In the genomic region with DNA sequence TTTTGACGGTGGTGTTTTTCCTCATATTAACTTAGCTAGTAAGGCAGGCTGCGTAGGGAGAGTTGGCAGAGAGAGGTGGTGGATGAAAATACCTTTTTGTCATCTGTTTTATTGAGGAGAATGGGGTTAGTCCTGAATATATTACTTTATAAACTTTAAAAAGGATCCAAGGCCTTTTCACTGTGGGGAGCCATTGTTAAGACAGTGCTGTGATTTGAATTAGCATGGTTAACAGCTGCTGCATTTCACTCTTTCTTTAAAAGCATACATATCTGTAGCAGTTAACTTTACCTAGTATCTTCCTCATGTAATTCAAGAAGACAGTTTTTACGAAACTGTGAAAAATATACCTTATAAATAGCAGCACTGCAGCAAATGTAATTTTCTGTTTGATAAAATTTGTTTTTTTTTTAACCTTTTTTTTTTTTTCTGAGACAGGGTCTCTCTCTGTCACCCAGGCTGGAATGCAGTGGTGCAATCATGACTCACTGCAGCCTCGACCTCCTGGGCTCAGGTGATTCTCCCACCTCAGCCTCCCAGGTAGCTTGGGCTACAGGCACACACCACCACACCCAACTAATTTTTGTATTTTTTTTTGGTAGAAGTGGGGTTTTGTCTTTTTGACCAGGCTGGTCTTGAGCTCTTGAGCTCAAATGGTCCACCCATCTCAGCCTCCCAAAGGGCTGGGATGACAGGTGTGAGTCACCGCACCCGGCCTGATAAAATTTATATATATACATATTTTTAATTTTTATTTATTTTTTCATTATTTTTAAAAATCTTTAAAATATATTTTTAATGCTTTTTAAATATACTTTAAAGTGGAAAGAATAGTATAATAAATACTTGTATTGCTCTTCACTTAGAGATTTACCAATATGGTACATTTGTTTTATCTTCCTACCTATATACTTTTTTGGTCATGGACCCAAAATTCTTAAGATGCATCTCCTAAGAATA, we compare ENCODE assay signal across 25 cellular contexts. TPM values are rescaled to one million over a fixed set of nuclear protein-coding genes. Genes with fewer than 3 reads are reported as not detected.
A peak's percentile ranks its signal among the peaks of the same experiment; 100 is the strongest.
DNase-seq lines count a peak whose midpoint lies in the region; ATAC-seq, FAIRE-seq and TF ChIP-seq lines count a peak whose summit lies in the region.
"Had no signal": no experiment of that assay in that cellular context is flagged by ENCODE, and none has a peak within 500 bp of the region (broad histone marks: within the 10 kb centered on the region; RNA-seq: fewer than 3 reads in every experiment).

No MANE protein-coding gene starts in this region.

- no peaks in the 10 kb centered on the region for H3K27me3 ChIP-seq in NT2/D1 (ENCODE audit: insufficient read depth, insufficient read length)
- H3K27me3 ChIP-seq in pancreas = no peaks in the 10 kb centered on the region
- H3K27me3 ChIP-seq: ascending aorta had no signal

- FAIRE-seq in pancreas (lab: Jason Lieb, UNC) = peak; percentile 39
- FAIRE-seq: A549 had no signal

- peak overlapping the region; percentile 36 for H3K27ac Mint-ChIP-seq in activated naive CD4-positive, alpha-beta T cell treated with anti-CD3 and anti-CD28 coated beads for 36 hours
- peak overlapping the region; percentile 75 for H3K27ac Mint-ChIP-seq in glutamatergic neuron (ENCODE audit: unreplicated experiment)
- H3K27ac Mint-ChIP-seq: activated CD4-positive, alpha-beta T cell treated with anti-CD3 and anti-CD28 coated beads, Interleukin-2, amount 10 ng/mL, durations not matched to agents 7 days and 5 days; activated naive CD8-positive, alpha-beta T cell; activated T-helper 17 cell treated with anti-CD3 and anti-CD28 coated beads, Interleukin-2, amount 50 U/mL, for 72 hours had no signal

- WGBS in pancreas, 2 donors = 93 to 94% methylated on average over 6 of the region's 6 CpGs

- H3K27me3 Mint-ChIP-seq in activated naive CD4-positive, alpha-beta T cell treated with anti-CD3 and anti-CD28 coated beads for 36 hours (ENCODE audit: low read depth) = no peaks in the 10 kb centered on the region
- H3K27me3 Mint-ChIP-seq in glutamatergic neuron (ENCODE audit: unreplicated experiment) = no peaks in the 10 kb centered on the region
- H3K27me3 Mint-ChIP-seq: activated CD4-positive, alpha-beta T cell treated with anti-CD3 and anti-CD28 coated beads, Interleukin-2, amount 10 ng/mL, durations not matched to agents 7 days and 5 days; activated naive CD8-positive, alpha-beta T cell; activated T-helper 17 cell treated with anti-CD3 and anti-CD28 coated beads, Interleukin-2, amount 50 U/mL, for 72 hours had no signal

- H3K4me3 Mint-ChIP-seq in activated naive CD4-positive, alpha-beta T cell treated with anti-CD3 and anti-CD28 coated beads for 36 hours = no peak overlapping the region
- no peak overlapping the region for H3K4me3 Mint-ChIP-seq in glutamatergic neuron (ENCODE audit: unreplicated experiment)
- H3K4me3 Mint-ChIP-seq: activated CD4-positive, alpha-beta T cell treated with anti-CD3 and anti-CD28 coated beads, Interleukin-2, amount 10 ng/mL, durations not matched to agents 7 days and 5 days; activated naive CD8-positive, alpha-beta T cell; activated T-helper 17 cell treated with anti-CD3 and anti-CD28 coated beads, Interleukin-2, amount 50 U/mL, for 72 hours had no signal

- DNase-seq in activated naive CD4-positive, alpha-beta T cell treated with anti-CD3 and anti-CD28 coated beads for 36 hours = no peak
- DNase-seq in activated naive CD4-positive, alpha-beta T cell treated with Interleukin-2 at 50 U/mL for 16 hours = no peak
- DNase-seq in NT2/D1 (ENCODE audit: low read depth, low spot score) (peak; percentile 59), glutamatergic neuron (no peak), pancreas (no peak), iPS-NIHi11 (ENCODE audit: low spot score) (no peak), NCI-H748 treated with DMSO at 0.1 percent for 48 hours (lab: John Stamatoyannopoulos, UW) (no peak)
- DNase-seq: activated CD4-positive, alpha-beta T cell treated with anti-CD3 and anti-CD28 coated beads, Interleukin-2, amount 10 ng/mL, durations not matched to agents 7 days and 5 days; dermis blood vessel endothelial cell; GOT3; IMR-90; NCI-H1048; NCI-H187; NCI-H2171; NCI-H524 treated with DMSO at 0.1 percent for 48 hours; nucleus accumbens; SHP77 treated with DMSO at 0.1 percent for 48 hours; stimulated activated CD4-positive, alpha-beta T cell treated with anti-CD3 and anti-CD28 coated beads, Interleukin-2, amount 100 ng/mL, for 24 hours; SW 1271; trophoblast cell had no signal

- H3K9me3 ChIP-seq in NT2/D1 (ENCODE audit: insufficient read depth, low read length) = no peaks in the 10 kb centered on the region
- H3K9me3 ChIP-seq in pancreas = no peaks in the 10 kb centered on the region
- H3K9me3 ChIP-seq: A549, ascending aorta had no signal

- no peak overlapping the region for H3K9ac ChIP-seq in NT2/D1 (ENCODE audit: insufficient read length, low read depth)

- peaks cover 26% of the 10 kb centered on the region for H3K36me3 Mint-ChIP-seq in activated naive CD4-positive, alpha-beta T cell treated with anti-CD3 and anti-CD28 coated beads for 36 hours (ENCODE audit: low read depth)
- H3K36me3 Mint-ChIP-seq in glutamatergic neuron (ENCODE audit: unreplicated experiment) = no peaks in the 10 kb centered on the region

- H3K4me3 ChIP-seq in NT2/D1 (ENCODE audit: insufficient read length, low read depth) (no peak overlapping the region), pancreas (no peak overlapping the region)
- H3K4me3 ChIP-seq: A549, ascending aorta had no signal

- TF ChIP-seq CTCF in glutamatergic neuron (IDR thresholded peaks at IDR 0.05; ENCODE audit: partially characterized antibody, unreplicated experiment) (no peak), pancreas (IDR thresholded peaks at IDR 0.05) (no peak)

- H3K4me1 ChIP-seq in NT2/D1 (ENCODE audit: insufficient read depth, insufficient read length) (no peaks in the 10 kb centered on the region), pancreas (peaks cover 0 to 8% (median 6%) of the 10 kb centered on the region in 3 donors)
- H3K4me1 ChIP-seq: A549 had no signal

- H3K4me1 Mint-ChIP-seq in activated naive CD4-positive, alpha-beta T cell treated with anti-CD3 and anti-CD28 coated beads for 36 hours (ENCODE audit: low read depth) = peaks cover 19% of the 10 kb centered on the region
- peaks cover 5% of the 10 kb centered on the region for H3K4me1 Mint-ChIP-seq in glutamatergic neuron (ENCODE audit: low read depth, unreplicated experiment)

- no peak overlapping the region for H3K27ac ChIP-seq in pancreas
- H3K27ac ChIP-seq: A549, ascending aorta had no signal

- H3K9me3 Mint-ChIP-seq in activated naive CD4-positive, alpha-beta T cell treated with anti-CD3 and anti-CD28 coated beads for 36 hours = no peaks in the 10 kb centered on the region
- peaks cover 2% of the 10 kb centered on the region for H3K9me3 Mint-ChIP-seq in glutamatergic neuron (ENCODE audit: unreplicated experiment)
- H3K9me3 Mint-ChIP-seq: activated CD4-positive, alpha-beta T cell treated with anti-CD3 and anti-CD28 coated beads, Interleukin-2, amount 10 ng/mL, durations not matched to agents 7 days and 5 days; activated T-helper 17 cell treated with anti-CD3 and anti-CD28 coated beads, Interleukin-2, amount 50 U/mL, for 72 hours had no signal

- intact Hi-C loops in activated naive CD4-positive, alpha-beta T cell treated with anti-CD3 and anti-CD28 coated beads for 36 hours (cut with micrococcal nuclease) = no loop called here
- intact Hi-C loops in pancreas (cut with DNase I) = no loop called here

- H3K36me3 ChIP-seq in NT2/D1 (ENCODE audit: insufficient read depth, insufficient read length, low read length) (peaks cover 68% of the 10 kb centered on the region), pancreas (peaks cover 0 to 18% (median 8%) of the 10 kb centered on the region in 3 donors)

- CTCF ChIA-PET in activated naive CD4-positive, alpha-beta T cell treated with anti-CD3 and anti-CD28 coated beads for 36 hours (lab: Charles Lee) = no interaction called here

- no peak for ATAC-seq in pancreas
- ATAC-seq in HG02840 (IDR thresholded peaks at IDR 0.05; ENCODE audit: low FRiP score, unreplicated experiment) = no peak
- ATAC-seq: A549; activated T-helper 17 cell treated with anti-CD3 and anti-CD28 coated beads, Interleukin-2, amount 50 U/mL, for 72 hours had no signal

RNA-seq across cellular contexts. Expression of a gene that starts 57.2 kb away (rescaled TPM):
- total RNA-seq in activated naive CD4-positive, alpha-beta T cell treated with anti-CD3 and anti-CD28 coated beads for 36 hours = 10 to 100 TPM; 32.4 to 35.2 TPM
- total RNA-seq in glutamatergic neuron (ENCODE audit: unreplicated experiment) (21.0 TPM), pancreas (10 to 100 TPM; 10.5 to 18.6 (median 14.9) TPM)
- polyA plus RNA-seq in pancreas = 1 to 10 TPM; 9.0 to 9.2 TPM
